ENCODE assay signal across 1 cellular context in the genomic region with DNA sequence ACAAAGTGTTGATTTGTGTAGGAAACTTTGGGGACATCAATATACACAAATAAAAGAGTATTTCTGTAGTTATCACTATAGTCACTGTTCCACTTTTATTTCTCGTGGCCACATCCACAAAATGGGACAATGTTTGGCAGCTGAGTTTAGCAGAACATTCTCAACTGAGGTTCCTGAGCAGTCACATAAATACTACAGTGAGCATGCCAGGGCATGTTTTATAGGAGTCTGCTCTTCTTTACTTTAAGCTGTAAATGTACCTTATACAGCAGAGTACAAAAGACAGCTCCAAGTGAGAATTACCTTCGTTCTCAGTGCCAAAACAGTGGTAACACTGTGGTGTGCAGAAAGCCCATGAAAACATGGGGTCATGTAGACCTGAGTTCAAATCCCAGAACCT.
TF ChIP-seq lines count a peak whose summit lies in the region.

No MANE protein-coding gene starts in this region.

TF ChIP-seq in H1, 55 proteins besides CTCF, POLR2A, EP300 and RAD21:
- TF ChIP-seq SRF (IDR thresholded peaks at IDR 0.05; ENCODE audit: low read depth, low read length) = no peak
- TF ChIP-seq TBP (IDR thresholded peaks at IDR 0.05; ENCODE audit: low read depth, low read length) = no peak
- TF ChIP-seq GTF2F1 (IDR thresholded peaks at IDR 0.05; ENCODE audit: borderline replicate concordance, low read depth, low read length) = no peak
- TF ChIP-seq CBX8 (IDR thresholded peaks at IDR 0.05; ENCODE audit: borderline replicate concordance, low read depth, low read length) = no peak
- no peak for TF ChIP-seq JUND (IDR thresholded peaks at IDR 0.05; ENCODE audit: low read length)
- no peak for TF ChIP-seq SP1 (IDR thresholded peaks at IDR 0.05; ENCODE audit: low read depth, low read length)
- TF ChIP-seq TCF12 (IDR thresholded peaks at IDR 0.05; ENCODE audit: low read depth, low read length) = no peak
- TF ChIP-seq RFX5 (IDR thresholded peaks at IDR 0.05; ENCODE audit: borderline replicate concordance, low read depth, low read length) = no peak
- no peak for TF ChIP-seq NANOG (IDR thresholded peaks at IDR 0.05; ENCODE audit: insufficient read depth, low read depth, low read length, poor library complexity, severe bottlenecking)
- no peak for TF ChIP-seq SIN3A (conservative IDR thresholded peaks at IDR 0.05 in 1 of 2, IDR thresholded peaks at IDR 0.05 in 1 of 2; ENCODE audit: low read depth in 1 of 2, low read length in 2 of 2)
- no peak for TF ChIP-seq MAFK (IDR thresholded peaks at IDR 0.05; ENCODE audit: low read depth, low read length)
- no peak for TF ChIP-seq KDM5A (IDR thresholded peaks at IDR 0.05; ENCODE audit: low read length)
- TF ChIP-seq ASH2L (IDR thresholded peaks at IDR 0.05; ENCODE audit: low read length) = no peak
- TF ChIP-seq CREB1 (IDR thresholded peaks at IDR 0.05) = no peak
- no peak for TF ChIP-seq SP2 (IDR thresholded peaks at IDR 0.05; ENCODE audit: low read length)
- TF ChIP-seq SP4 (IDR thresholded peaks at IDR 0.05; ENCODE audit: low read length) = no peak
- TF ChIP-seq SUZ12 (IDR thresholded peaks at IDR 0.05; ENCODE audit: low read length) = no peak
- no peak for TF ChIP-seq BACH1 (IDR thresholded peaks at IDR 0.05; ENCODE audit: low read length)
- no peak for TF ChIP-seq KDM1A (IDR thresholded peaks at IDR 0.05; ENCODE audit: borderline replicate concordance, low read length)
